In genomic region chr9:90788527-90788926, GRCh38 we compare ENCODE assay signal across 8 cellular contexts. TPM values are rescaled to one million over a fixed set of nuclear protein-coding genes. Genes with fewer than 3 reads are reported as not detected.
DNase-seq lines count a peak whose midpoint lies in the region; ATAC-seq and FAIRE-seq lines count a peak whose summit lies in the region.
"Not testable (repeated sequence)": the region's sequence is repeated elsewhere in the genome, so short reads cannot be mapped to it uniquely, and the experiment has no call there.

No MANE protein-coding gene starts in this region.

- peak overlapping the region in 3 of 4 donors; percentile 42 to 92 (median 68) for H3K4me3 Mint-ChIP-seq in IgD-negative memory B cell
- not testable (repeated sequence) for H3K4me3 Mint-ChIP-seq in dendritic cell treated with granulocyte-macrophage colony-stimulating factor and Interleukin-4, amounts not matched to agents 40 ng/mL and 50 ng/mL, for 4 days; stimulated activated naive B cell treated with anti-CD40 and anti-IgM and Interleukin-4, amounts not matched to agents 10 μg/mL and 1 μg/mL and 100 μg/mL, for 72 hours

- not testable (repeated sequence) for DNase-seq in GM18507 (ENCODE audit: extremely low spot score, insufficient read length, low read depth); stimulated activated naive B cell treated with anti-CD40 and anti-IgM and Interleukin-4, amounts not matched to agents 10 μg/mL and 1 μg/mL and 100 μg/mL, for 72 hours

- not testable (repeated sequence) for H3K36me3 Mint-ChIP-seq in IgD-negative memory B cell; dendritic cell treated with granulocyte-macrophage colony-stimulating factor and Interleukin-4, amounts not matched to agents 40 ng/mL and 50 ng/mL, for 4 days (ENCODE audit: low read depth); stimulated activated naive B cell treated with anti-CD40 and anti-IgM and Interleukin-4, amounts not matched to agents 10 μg/mL and 1 μg/mL and 100 μg/mL, for 72 hours

- intact Hi-C loops in dendritic cell treated with granulocyte-macrophage colony-stimulating factor and Interleukin-4, amounts not matched to agents 40 ng/mL and 50 ng/mL, for 4 days (cut with micrococcal nuclease): not testable (repeated sequence)

- peak; percentile 53 for FAIRE-seq in GM18507 (lab: Jason Lieb, UNC)

- H3K9me3 Mint-ChIP-seq in IgD-negative memory B cell; dendritic cell treated with granulocyte-macrophage colony-stimulating factor and Interleukin-4, amounts not matched to agents 40 ng/mL and 50 ng/mL, for 4 days; stimulated activated naive B cell treated with anti-CD40 and anti-IgM and Interleukin-4, amounts not matched to agents 10 μg/mL and 1 μg/mL and 100 μg/mL, for 72 hours: not testable (repeated sequence)

- peak; percentile 47 for ATAC-seq in GM18909 (IDR thresholded peaks at IDR 0.05; ENCODE audit: poor library complexity, unreplicated experiment)
- peak; percentile 30 for ATAC-seq in GM21390 (IDR thresholded peaks at IDR 0.05; ENCODE audit: unreplicated experiment)
- ATAC-seq in HG02678 (IDR thresholded peaks at IDR 0.05; ENCODE audit: unreplicated experiment): peak; percentile 47
- ATAC-seq in HG03175 (IDR thresholded peaks at IDR 0.05; ENCODE audit: unreplicated experiment): peak; percentile 57
- peak; percentile 68 to 73 for ATAC-seq in stimulated activated naive B cell treated with anti-CD40 and anti-IgM and Interleukin-4, amounts not matched to agents 10 μg/mL and 1 μg/mL and 100 μg/mL, for 72 hours (replicated peaks)

- H3K4me1 Mint-ChIP-seq in IgD-negative memory B cell: peaks cover 24 to 34% (median 30%) of the 10 kb centered on the region in 3 donors
- peaks cover 32% of the 10 kb centered on the region for H3K4me1 Mint-ChIP-seq in dendritic cell treated with granulocyte-macrophage colony-stimulating factor and Interleukin-4, amounts not matched to agents 40 ng/mL and 50 ng/mL, for 4 days (ENCODE audit: low read depth)
- peaks cover 15 to 34% of the 10 kb centered on the region in 2 donors for H3K4me1 Mint-ChIP-seq in stimulated activated naive B cell treated with anti-CD40 and anti-IgM and Interleukin-4, amounts not matched to agents 10 μg/mL and 1 μg/mL and 100 μg/mL, for 72 hours

- H3K27me3 Mint-ChIP-seq in IgD-negative memory B cell; dendritic cell treated with granulocyte-macrophage colony-stimulating factor and Interleukin-4, amounts not matched to agents 40 ng/mL and 50 ng/mL, for 4 days; stimulated activated naive B cell treated with anti-CD40 and anti-IgM and Interleukin-4, amounts not matched to agents 10 μg/mL and 1 μg/mL and 100 μg/mL, for 72 hours: not testable (repeated sequence)

- peak overlapping the region in 1 of 3 donors; percentile 50 for H3K27ac Mint-ChIP-seq in IgD-negative memory B cell
- H3K27ac Mint-ChIP-seq in dendritic cell treated with granulocyte-macrophage colony-stimulating factor and Interleukin-4, amounts not matched to agents 40 ng/mL and 50 ng/mL, for 4 days: peak overlapping the region; percentile 70
- peak overlapping the region; percentile 51 for H3K27ac Mint-ChIP-seq in stimulated activated naive B cell treated with anti-CD40 and anti-IgM and Interleukin-4, amounts not matched to agents 10 μg/mL and 1 μg/mL and 100 μg/mL, for 72 hours

RNA-seq across cellular contexts. Expression of gene SYK, which starts 13.1 kb away (rescaled TPM):
- 314 TPM for polyA plus RNA-seq in IgD-negative memory B cell
